Comparison of ENCODE assay signal across 12 cellular contexts in genomic region chr10:11869743-11870460, GRCh38. TPM values are rescaled to one million over a fixed set of nuclear protein-coding genes. Genes with fewer than 3 reads are reported as not detected.
DNase-seq lines count a peak whose midpoint lies in the region; ATAC-seq, FAIRE-seq and TF ChIP-seq lines count a peak whose summit lies in the region.
"Had no signal": no experiment of that assay in that cellular context is flagged by ENCODE, and none has a peak within 500 bp of the region (broad histone marks: within the 10 kb centered on the region; RNA-seq: fewer than 3 reads in every experiment).

No MANE protein-coding gene starts in this region.

- H3K27ac Mint-ChIP-seq in Caco-2 (ENCODE audit: unreplicated experiment) (peak overlapping the region; percentile 54), astrocyte (ENCODE audit: unreplicated experiment) (no peak overlapping the region)
- no peak overlapping the region for H3K27ac Mint-ChIP-seq in CD4-positive, alpha-beta memory T cell

- BruUV-seq in Caco-2 (replicated peaks; lab: Mats Ljungman, UMichigan) = no TSS peak

- intact Hi-C loops in Caco-2 (cut with micrococcal nuclease; ENCODE audit: unreplicated experiment) (no loop called here), left cardiac atrium (cut with DNase I) (no loop called here), sigmoid colon (cut with DNase I) (no loop called here), ovary (cut with DNase I) (no loop called here)
- intact Hi-C loops in CD4-positive, alpha-beta memory T cell (cut with micrococcal nuclease) = no loop called here

- peaks cover 30% of the 10 kb centered on the region for H3K4me1 ChIP-seq in Caco-2
- peaks cover 8% of the 10 kb centered on the region for H3K4me1 ChIP-seq in astrocyte (ENCODE audit: insufficient read depth, low read length)
- H3K4me1 ChIP-seq in sigmoid colon = peaks cover 0 to 15% (median 13%) of the 10 kb centered on the region in 4 donors
- H3K4me1 ChIP-seq in ovary (ENCODE audit: insufficient read depth) = no peaks in the 10 kb centered on the region
- H3K4me1 ChIP-seq in CD4-positive, alpha-beta memory T cell (ENCODE audit: insufficient read depth, low read length) = peaks cover 20% of the 10 kb centered on the region

- H3K27ac ChIP-seq in astrocyte (ENCODE audit: low read depth, low read length) = no peak overlapping the region
- H3K27ac ChIP-seq in sigmoid colon = no peak overlapping the region
- no peak overlapping the region for H3K27ac ChIP-seq in ovary
- H3K27ac ChIP-seq in CD4-positive, alpha-beta memory T cell (ENCODE audit: low read depth, low read length) = no peak overlapping the region

- no peak overlapping the region for H3K9ac ChIP-seq in astrocyte (ENCODE audit: low read length)

- H3K36me3 Mint-ChIP-seq in Caco-2 (ENCODE audit: insufficient read depth, unreplicated experiment) = peaks cover 95% of the 10 kb centered on the region
- peaks cover 6% of the 10 kb centered on the region for H3K36me3 Mint-ChIP-seq in astrocyte (ENCODE audit: low read depth, unreplicated experiment)
- no peaks in the 10 kb centered on the region for H3K36me3 Mint-ChIP-seq in CD4-positive, alpha-beta memory T cell

- H3K9me3 Mint-ChIP-seq in Caco-2 (ENCODE audit: unreplicated experiment) (no peaks in the 10 kb centered on the region), astrocyte (ENCODE audit: unreplicated experiment) (no peaks in the 10 kb centered on the region)
- H3K9me3 Mint-ChIP-seq in CD4-positive, alpha-beta memory T cell = no peaks in the 10 kb centered on the region
- H3K9me3 Mint-ChIP-seq: naive thymus-derived CD8-positive, alpha-beta T cell had no signal

- peak overlapping the region; percentile 73 for H3K4me2 ChIP-seq in astrocyte (ENCODE audit: low read length)

- DNase-seq in Caco-2 = no peak
- DNase-seq in astrocyte (ENCODE audit: low read depth) = peak; percentile 30
- DNase-seq in left cardiac atrium = no peak
- DNase-seq in sigmoid colon = no peak
- DNase-seq in ovary = no peak
- DNase-seq in CD4-positive, alpha-beta memory T cell = no peak
- DNase-seq in NCI-H2196 treated with DMSO at 0.1 percent for 48 hours (lab: John Stamatoyannopoulos, UW; ENCODE audit: unreplicated experiment) = no peak
- no peak for DNase-seq in COLO829 (ENCODE audit: low spot score)
- DNase-seq: activated CD8-positive, alpha-beta memory T cell treated with anti-CD3 and anti-CD28 coated beads for 24 hours; NCI-H1694 treated with DMSO at 0.1 percent for 48 hours; SHP77 had no signal

- H3K4me3 ChIP-seq in Caco-2 (ENCODE audit: low read depth, low read length) = no peak overlapping the region
- no peak overlapping the region for H3K4me3 ChIP-seq in astrocyte (ENCODE audit: insufficient read depth, low read depth, low read length)
- H3K4me3 ChIP-seq in sigmoid colon = peak overlapping the region in 3 of 4 donors; percentile 5 to 38 (median 30)
- H3K4me3 ChIP-seq in ovary = no peak overlapping the region
- H3K4me3 ChIP-seq in CD4-positive, alpha-beta memory T cell (ENCODE audit: low read length in 2 of 2) = no peak overlapping the region

- no peaks in the 10 kb centered on the region for H4K20me1 ChIP-seq in astrocyte (ENCODE audit: insufficient read depth, low read length)

- peaks cover 7% of the 10 kb centered on the region for H3K36me3 ChIP-seq in Caco-2 (ENCODE audit: control insufficient read depth, insufficient read depth, low read length)
- no peaks in the 10 kb centered on the region for H3K36me3 ChIP-seq in astrocyte (ENCODE audit: insufficient read depth, low read length)
- no peaks in the 10 kb centered on the region for H3K36me3 ChIP-seq in sigmoid colon
- H3K36me3 ChIP-seq in ovary = no peaks in the 10 kb centered on the region
- H3K36me3 ChIP-seq in CD4-positive, alpha-beta memory T cell (ENCODE audit: insufficient read depth, low read length) = no peaks in the 10 kb centered on the region

- H3K4me1 Mint-ChIP-seq in Caco-2 (ENCODE audit: low read depth, unreplicated experiment) (peaks cover 50% of the 10 kb centered on the region), astrocyte (ENCODE audit: low read depth, unreplicated experiment) (peaks cover 15% of the 10 kb centered on the region)
- H3K4me1 Mint-ChIP-seq in CD4-positive, alpha-beta memory T cell = peaks cover 9 to 34% (median 15%) of the 10 kb centered on the region in 4 donors

- TF ChIP-seq EP300 in sigmoid colon (IDR thresholded peaks at IDR 0.05) = no peak
- TF ChIP-seq EP300 in ovary (IDR thresholded peaks at IDR 0.05) = no peak

- POLR2A ChIA-PET in Caco-2 (lab: Charles Lee) = no interaction called here
- POLR2A ChIA-PET in CD4-positive, alpha-beta memory T cell (lab: Charles Lee; ENCODE audit: partially characterized antibody) = no interaction called here

- H3K9me3 ChIP-seq in Caco-2 = no peaks in the 10 kb centered on the region
- no peaks in the 10 kb centered on the region for H3K9me3 ChIP-seq in astrocyte (ENCODE audit: insufficient read depth, low read depth, low read length)
- no peaks in the 10 kb centered on the region for H3K9me3 ChIP-seq in sigmoid colon
- no peaks in the 10 kb centered on the region for H3K9me3 ChIP-seq in ovary
- no peaks in the 10 kb centered on the region for H3K9me3 ChIP-seq in CD4-positive, alpha-beta memory T cell (ENCODE audit: control insufficient read depth in 1 of 2, low read length in 2 of 2)

- H2AFZ ChIP-seq in astrocyte (ENCODE audit: low read depth, low read length) = peak overlapping the region; percentile 82

- ATAC-seq in left cardiac atrium = peak; percentile 51 to 61
- ATAC-seq: naive thymus-derived CD8-positive, alpha-beta T cell had no signal

- TF ChIP-seq POLR2A in sigmoid colon (IDR thresholded peaks at IDR 0.05) (no peak), ovary (IDR thresholded peaks at IDR 0.05) (no peak)

- CTCF ChIA-PET in Caco-2 (lab: Charles Lee) = no interaction called here
- CTCF ChIA-PET in CD4-positive, alpha-beta memory T cell (lab: Charles Lee; ENCODE audit: partially characterized antibody) = no interaction called here

- no peaks in the 10 kb centered on the region for H3K27me3 Mint-ChIP-seq in Caco-2 (ENCODE audit: insufficient read depth, unreplicated experiment)
- no peaks in the 10 kb centered on the region for H3K27me3 Mint-ChIP-seq in astrocyte (ENCODE audit: low read depth, unreplicated experiment)
- H3K27me3 Mint-ChIP-seq in CD4-positive, alpha-beta memory T cell = peaks cover 2 to 6% of the 10 kb centered on the region in 2 donors

- H3K79me2 ChIP-seq in astrocyte (ENCODE audit: insufficient read depth, low read length) = no peaks in the 10 kb centered on the region

- H3K4me3 Mint-ChIP-seq in Caco-2 (ENCODE audit: unreplicated experiment) (no peak overlapping the region), astrocyte (ENCODE audit: unreplicated experiment) (no peak overlapping the region)
- no peak overlapping the region for H3K4me3 Mint-ChIP-seq in CD4-positive, alpha-beta memory T cell

- no peaks in the 10 kb centered on the region for H3K27me3 ChIP-seq in Caco-2 (replicated peaks; ENCODE audit: control insufficient read depth, insufficient read depth, low read length)
- no peaks in the 10 kb centered on the region for H3K27me3 ChIP-seq in astrocyte (ENCODE audit: insufficient read depth, low read length)
- H3K27me3 ChIP-seq in sigmoid colon = peaks cover 0 to 29% (median 20%) of the 10 kb centered on the region in 3 donors
- H3K27me3 ChIP-seq in ovary = no peaks in the 10 kb centered on the region
- no peaks in the 10 kb centered on the region for H3K27me3 ChIP-seq in CD4-positive, alpha-beta memory T cell (ENCODE audit: insufficient read depth, low read length)

- WGBS in sigmoid colon, 2 donors = 79 to 88% methylated on average over 78 of the region's 78 CpGs
- 37 to 52% (median 44%) methylated on average over 51 to 78 of the region's 78 CpGs for WGBS in ovary, 3 donors

- TF ChIP-seq CTCF in Caco-2 (IDR thresholded peaks at IDR 0.05; ENCODE audit: insufficient read depth in 1 of 2, low read depth in 1 of 2, low read length in 1 of 2, severe bottlenecking in 1 of 2, unreplicated experiment in 1 of 2) = no peak
- TF ChIP-seq CTCF in astrocyte (IDR thresholded peaks at IDR 0.05; ENCODE audit: insufficient read depth, low read depth, low read length) = no peak
- no peak for TF ChIP-seq CTCF in sigmoid colon (IDR thresholded peaks at IDR 0.05)
- TF ChIP-seq CTCF in ovary (IDR thresholded peaks at IDR 0.05) = no peak

- FAIRE-seq in astrocyte (lab: Jason Lieb, UNC) = no peak

RNA-seq across cellular contexts. Expression of gene PROSER2, which starts 46.7 kb away (rescaled TPM):
- 123 and 134 TPM in 2 replicates for total RNA-seq in Caco-2 (2022)
- total RNA-seq in astrocyte = 10.3 and 12.1 TPM in 2 replicates
- total RNA-seq in left cardiac atrium = 1 to 10 TPM; 1.8 to 2.9 TPM
- 1 to 10 TPM in 3 of 4 donors, under 1 TPM in 1; 0.71 to 2.5 (median 1.6) TPM for total RNA-seq in sigmoid colon
- 1 to 10 TPM in 2 of 3 donors, under 1 TPM in 1; 0.60 to 2.8 (median 2.3) TPM for polyA plus RNA-seq in sigmoid colon
- 10 to 100 TPM in 1 of 7 donors, 1 to 10 TPM in 6; 2.7 to 13.4 (median 4.4) TPM for total RNA-seq in ovary
- polyA plus RNA-seq in ovary = 1 to 10 TPM; 1.3 to 2.8 TPM
- total RNA-seq in CD4-positive, alpha-beta memory T cell = 1 to 10 TPM in 1 of 2 experiments, under 1 TPM in 1; 0.47 to 1.3 TPM
- 1 to 10 TPM in 1 of 2 donors, under 1 TPM in 1; 0.18 to 1.1 TPM for polyA plus RNA-seq in CD4-positive, alpha-beta memory T cell

Comparison
In these comparisons a context has a peak if more than half of its experiments do, and no peak if none do; other contexts are left out.
1. H3K4me3 ChIP-seq: peak in sigmoid colon (3 of 4); none in Caco-2 (single experiment), astrocyte (single experiment), ovary (single experiment) and CD4-positive, alpha-beta memory T cell (0 of 2).